13 cellular contexts compared by ENCODE assay signal in genomic region chr6:37125779-37126553, GRCh38. TPM values are rescaled to one million over a fixed set of nuclear protein-coding genes. Genes with fewer than 3 reads are reported as not detected.
DNase-seq lines count a peak whose midpoint lies in the region; ATAC-seq and TF ChIP-seq lines count a peak whose summit lies in the region.
"Had no signal": no experiment of that assay in that cellular context is flagged by ENCODE, and none has a peak within 500 bp of the region (broad histone marks: within the 10 kb centered on the region; RNA-seq: fewer than 3 reads in every experiment).

No MANE protein-coding gene starts in this region.

- H3K27ac ChIP-seq in GM23338 (ENCODE audit: low read depth) (peak overlapping the region; percentile 95), SJSA1 (peak overlapping the region; percentile 97), hepatocyte (peak overlapping the region; percentile 95)

- H3K27me3 ChIP-seq in GM23338 (ENCODE audit: insufficient read depth) (no peaks in the 10 kb centered on the region), SJSA1 (replicated peaks) (no peaks in the 10 kb centered on the region), hepatocyte (no peaks in the 10 kb centered on the region), BE2C (no peaks in the 10 kb centered on the region)
- H3K27me3 ChIP-seq: gastroesophageal sphincter, stomach had no signal

- WGBS in hepatocyte (ENCODE audit: low lambda C conversion rate, missing lambda C conversion rate) = 11% methylated on average over 19 of the region's 22 CpGs

- H3K4me3 ChIP-seq in GM23338 (peak overlapping the region; percentile 44), SJSA1 (peak overlapping the region; percentile 5), hepatocyte (no peak overlapping the region), BE2C (ENCODE audit: low read depth, low read length) (no peak overlapping the region)
- H3K4me3 ChIP-seq: gastroesophageal sphincter, stomach had no signal

- H2AFZ ChIP-seq in GM23338 (no peak overlapping the region), hepatocyte (peak overlapping the region; percentile 49)

- peak overlapping the region; percentile 61 for H3K4me2 ChIP-seq in GM23338
- peak overlapping the region; percentile 75 for H3K4me2 ChIP-seq in hepatocyte

- H3K27me3 Mint-ChIP-seq in GM23338 (ENCODE audit: insufficient read depth, low read depth, poor library complexity) = peaks cover 15% of the 10 kb centered on the region
- H3K27me3 Mint-ChIP-seq in osteocyte (ENCODE audit: unreplicated experiment) = no peaks in the 10 kb centered on the region

- H3K27ac Mint-ChIP-seq in GM23338 = peak overlapping the region; percentile 97
- H3K27ac Mint-ChIP-seq in osteocyte (ENCODE audit: unreplicated experiment) = peak overlapping the region; percentile 73
- H3K27ac Mint-ChIP-seq: CD8-positive, alpha-beta T cell had no signal

- H3K9me2 ChIP-seq in GM23338 (ENCODE audit: insufficient read depth) (no peaks in the 10 kb centered on the region), hepatocyte (replicated peaks; ENCODE audit: insufficient read depth) (no peaks in the 10 kb centered on the region)

- H3K9me3 ChIP-seq in SJSA1 (replicated peaks) = no peaks in the 10 kb centered on the region
- no peaks in the 10 kb centered on the region for H3K9me3 ChIP-seq in hepatocyte (ENCODE audit: low read depth)
- H3K9me3 ChIP-seq in BE2C = no peaks in the 10 kb centered on the region
- H3K9me3 ChIP-seq: gastroesophageal sphincter, stomach had no signal

- 0 out of 2 replicates have a peak, but pooled peaks cover 3% of the 10 kb centered on the region for H4K20me1 ChIP-seq in GM23338 (replicated peaks; ENCODE audit: insufficient read depth)
- H4K20me1 ChIP-seq in hepatocyte (ENCODE audit: insufficient read depth, poor library complexity, severe bottlenecking) = no peaks in the 10 kb centered on the region

- peak; percentile 98 for DNase-seq in GM23338 (ENCODE audit: low spot score)
- peak; percentile 79 to 93 for DNase-seq in SJSA1 (ENCODE audit: low read depth in 1 of 2, low spot score in 2 of 2)
- peak; percentile 49 for DNase-seq in hepatocyte (ENCODE audit: low spot score)
- DNase-seq in osteocyte (ENCODE audit: extremely low spot score, unreplicated experiment) = no peak
- no peak for DNase-seq in inferior parietal cortex (ENCODE audit: extremely low spot score)
- no peak for DNase-seq in BE2C
- no peak for DNase-seq in activated CD4-positive, alpha-beta T cell treated with anti-CD3 and anti-CD28 coated beads, Interleukin-2, amount 50 U/mL, for 4 hours
- DNase-seq: CD8-positive, alpha-beta T cell; naive B cell; NCI-H146; stomach had no signal

- H3F3A ChIP-seq in GM23338 (replicated peaks; ENCODE audit: low read depth) = peaks cover 19% of the 10 kb centered on the region

- TF ChIP-seq CTCF in GM23338 (conservative IDR thresholded peaks at IDR 0.05; ENCODE audit: low read depth in 2 of 2) (no peak), hepatocyte (IDR thresholded peaks at IDR 0.05; ENCODE audit: poor library complexity) (no peak), osteocyte (IDR thresholded peaks at IDR 0.05) (no peak), BE2C (IDR thresholded peaks at IDR 0.05; ENCODE audit: low read depth, low read length) (no peak)

- H3K4me1 Mint-ChIP-seq in GM23338 (peaks cover 66% of the 10 kb centered on the region), osteocyte (ENCODE audit: unreplicated experiment) (peaks cover 32% of the 10 kb centered on the region)

- H3K9me3 Mint-ChIP-seq in GM23338 = no peaks in the 10 kb centered on the region
- H3K9me3 Mint-ChIP-seq in osteocyte (ENCODE audit: unreplicated experiment) = no peaks in the 10 kb centered on the region
- H3K9me3 Mint-ChIP-seq: CD8-positive, alpha-beta T cell; naive B cell had no signal

- H3K36me3 Mint-ChIP-seq in GM23338 (ENCODE audit: low read depth) = peaks cover 35% of the 10 kb centered on the region
- no peaks in the 10 kb centered on the region for H3K36me3 Mint-ChIP-seq in osteocyte (ENCODE audit: unreplicated experiment)
- H3K36me3 Mint-ChIP-seq: CD8-positive, alpha-beta T cell; naive B cell had no signal

- H3K4me3 Mint-ChIP-seq in GM23338 (peak overlapping the region; percentile 66), osteocyte (ENCODE audit: unreplicated experiment) (peak overlapping the region; percentile 18)
- H3K4me3 Mint-ChIP-seq: CD8-positive, alpha-beta T cell; naive B cell had no signal

- H3K79me2 ChIP-seq in GM23338 (replicated peaks; ENCODE audit: insufficient read depth) (peaks cover 67% of the 10 kb centered on the region), hepatocyte (no peaks in the 10 kb centered on the region)

- peak; percentile 83 for ATAC-seq in GM23338
- no peak for ATAC-seq in GM19455 (IDR thresholded peaks at IDR 0.05; ENCODE audit: unreplicated experiment)
- ATAC-seq: CD8-positive, alpha-beta T cell; gastroesophageal sphincter had no signal

- H3K36me3 ChIP-seq in GM23338 (ENCODE audit: insufficient read depth) (peaks cover 2% of the 10 kb centered on the region), SJSA1 (no peaks in the 10 kb centered on the region), hepatocyte (replicated peaks; ENCODE audit: insufficient read depth, low read depth) (no peaks in the 10 kb centered on the region), BE2C (no peaks in the 10 kb centered on the region)
- H3K36me3 ChIP-seq: gastroesophageal sphincter, stomach had no signal

- H3K4me1 ChIP-seq in GM23338 (ENCODE audit: insufficient read depth) (peaks cover 66% of the 10 kb centered on the region), SJSA1 (replicated peaks) (peaks cover 51% of the 10 kb centered on the region), hepatocyte (ENCODE audit: insufficient read depth) (peaks cover 58% of the 10 kb centered on the region), BE2C (no peaks in the 10 kb centered on the region)

TF ChIP-seq in GM23338, 12 proteins besides CTCF, POLR2A, EP300 and RAD21:
- TF ChIP-seq NANOG (IDR thresholded peaks at IDR 0.05; ENCODE audit: borderline replicate concordance) (peak; percentile 41; the same call in 1 of the 2 replicates), EZH2 (IDR thresholded peaks at IDR 0.05; ENCODE audit: low read depth, unreplicated experiment) (no peak), POLR2AphosphoS5 (IDR thresholded peaks at IDR 0.05; ENCODE audit: low read depth) (peak; percentile 45), CREB1 (CRISPR knock-in tag; IDR thresholded peaks at IDR 0.05; ENCODE audit: low read depth) (peak; percentile 56; the same call in 1 of the 2 replicates), JUNB (IDR thresholded peaks at IDR 0.05; ENCODE audit: unreplicated experiment) (no peak), EZH2phosphoT487 (IDR thresholded peaks at IDR 0.05; ENCODE audit: unreplicated experiment) (no peak)
- TF ChIP-seq, protein P1, sequence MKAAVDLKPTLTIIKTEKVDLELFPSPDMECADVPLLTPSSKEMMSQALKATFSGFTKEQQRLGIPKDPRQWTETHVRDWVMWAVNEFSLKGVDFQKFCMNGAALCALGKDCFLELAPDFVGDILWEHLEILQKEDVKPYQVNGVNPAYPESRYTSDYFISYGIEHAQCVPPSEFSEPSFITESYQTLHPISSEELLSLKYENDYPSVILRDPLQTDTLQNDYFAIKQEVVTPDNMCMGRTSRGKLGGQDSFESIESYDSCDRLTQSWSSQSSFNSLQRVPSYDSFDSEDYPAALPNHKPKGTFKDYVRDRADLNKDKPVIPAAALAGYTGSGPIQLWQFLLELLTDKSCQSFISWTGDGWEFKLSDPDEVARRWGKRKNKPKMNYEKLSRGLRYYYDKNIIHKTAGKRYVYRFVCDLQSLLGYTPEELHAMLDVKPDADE (IDR thresholded peaks at IDR 0.05) = peak; percentile 50; the same call in 1 of the 2 replicates

RNA-seq across cellular contexts. Expression of gene PIM1, which starts 44.0 kb away (rescaled TPM):
- 64.0 and 74.2 TPM in 2 replicates for total RNA-seq in GM23338 (2014; rRNA removed; shearing (Covaris generic))
- polyA plus RNA-seq in GM23338 (2016; fragmentation: Nextera tagmentation; extraction: Ambion mirVana) (43.7 and 46.0 TPM in 2 replicates), hepatocyte (96.6 and 99.1 TPM in 2 replicates)
- 41.4 and 49.8 TPM in 2 replicates for total RNA-seq in SJSA1 (2014; rRNA removed; shearing (Covaris generic))
- total RNA-seq in hepatocyte (71.3 and 81.0 TPM in 2 replicates), osteocyte (8.9 and 12.8 TPM in 2 replicates)
- 64.9 TPM for polyA plus RNA-seq in BE2C (2012; ENCODE audit: insufficient read depth, insufficient read length, low read depth)

Comparison
In these comparisons a context has a peak if more than half of its experiments do, and no peak if none do; other contexts are left out.
1. DNase-seq: peak in GM23338 (single experiment), SJSA1 (2 of 2) and hepatocyte (single experiment); none in osteocyte (single experiment), inferior parietal cortex (single experiment), BE2C (single experiment) and activated CD4-positive, alpha-beta T cell treated with anti-CD3 and anti-CD28 coated beads, Interleukin-2, amount 50 U/mL, for 4 hours (0 of 2).
2. H3K4me3 ChIP-seq: peak in GM23338 (single experiment) and SJSA1 (single experiment); none in hepatocyte (single experiment) and BE2C (single experiment).
3. Peak in every context shown above with its lines, with median percentiles within 50 percentile points of each other: H3K27ac ChIP-seq.